Comparison of ENCODE assay signal across 30 cellular contexts in genomic region chr5:134455466-134455865, GRCh38.
"Had no signal": no experiment of that assay in that cellular context is flagged by ENCODE, and none has a peak within 500 bp of the region (broad histone marks: within the 10 kb centered on the region; RNA-seq: fewer than 3 reads in every experiment).

No MANE protein-coding gene starts in this region.

- DNase-seq: activated CD4-positive, alpha-beta memory T cell treated with anti-CD3 and anti-CD28 coated beads for 36 hours; activated CD4-positive, alpha-beta T cell treated with anti-CD3 and anti-CD28 coated beads for 36 hours; activated CD4-positive, alpha-beta T cell treated with anti-CD3 and anti-CD28 coated beads, Interleukin-2, amount 10 ng/mL, durations not matched to agents 24 days and 14 days; activated CD4-positive, CD25-positive, alpha-beta regulatory T cell; activated CD4-positive, CD25-positive, alpha-beta regulatory T cell treated with anti-CD3 and anti-CD28 coated beads, Interleukin-2, amount 50 U/mL, for 72 hours; activated CD8-positive, alpha-beta memory T cell treated with anti-CD3 and anti-CD28 coated beads, Interleukin-2, amount 10 ng/mL, durations not matched to agents 7 days and 5 days; activated CD8-positive, alpha-beta memory T cell treated with anti-CD3 and anti-CD28 coated beads, Interleukin-2, amount 50 U/mL, for 4 hours; activated CD8-positive, alpha-beta T cell treated with anti-CD3 and anti-CD28 coated beads, Interleukin-2, amount 10 ng/mL, durations not matched to agents 7 days and 5 days; activated effector memory CD4-positive, alpha-beta T cell treated with anti-CD3 and anti-CD28 coated beads, Interleukin-2, amount 50 U/mL, for 16 hours; activated naive CD4-positive, alpha-beta T cell treated with anti-CD3 and anti-CD28 coated beads for 36 hours; activated naive CD8-positive, alpha-beta T cell treated with anti-CD3 and anti-CD28 coated beads, Interleukin-2, amount 10 ng/mL, durations not matched to agents 7 days and 5 days; activated T-cell treated with anti-CD3 and anti-CD28 coated beads, Interleukin-2, amount 50 U/mL, for 1 hour; activated T-cell treated with anti-CD3 and anti-CD28 coated beads, Interleukin-2, amount 50 U/mL, for 48 hours; amniotic stem cell; anterior cingulate cortex; brain microvascular endothelial cell; caudate nucleus; cortex of kidney; dermis blood vessel endothelial cell; effector CD4-positive, alpha-beta T cell; effector memory CD8-positive, alpha-beta T cell; esophagus squamous epithelium; foreskin melanocyte; T-helper 1 cell; T-helper 2 cell had no signal

- H3K36me3 Mint-ChIP-seq: activated CD4-positive, alpha-beta memory T cell treated with anti-CD3 and anti-CD28 coated beads for 36 hours; activated CD8-positive, alpha-beta memory T cell treated with anti-CD3 and anti-CD28 coated beads, Interleukin-2, amount 10 ng/mL, durations not matched to agents 7 days and 5 days; activated naive CD4-positive, alpha-beta T cell treated with anti-CD3 and anti-CD28 coated beads, Interleukin-2, amount 50 U/mL, for 72 hours; activated naive CD8-positive, alpha-beta T cell treated with anti-CD3 and anti-CD28 coated beads, Interleukin-2, amount 10 ng/mL, durations not matched to agents 7 days and 5 days had no signal

- H3K27me3 ChIP-seq: brain microvascular endothelial cell, esophagus squamous epithelium, gastroesophageal sphincter had no signal

- H3K36me3 ChIP-seq: brain microvascular endothelial cell, esophagus squamous epithelium, gastroesophageal sphincter had no signal

- H3K27ac ChIP-seq: brain microvascular endothelial cell, epithelial cell of prostate, esophagus squamous epithelium, gastroesophageal sphincter had no signal

- H3K4me1 Mint-ChIP-seq: activated CD4-positive, alpha-beta T cell treated with anti-CD3 and anti-CD28 coated beads for 36 hours had no signal

- ATAC-seq: activated CD4-positive, alpha-beta T cell treated with anti-CD3 and anti-CD28 coated beads for 36 hours; activated CD8-positive, alpha-beta memory T cell treated with anti-CD3 and anti-CD28 coated beads, Interleukin-2, amount 10 ng/mL, durations not matched to agents 7 days and 5 days; activated CD8-positive, alpha-beta T cell treated with anti-CD3 and anti-CD28 coated beads, Interleukin-2, amount 10 ng/mL, durations not matched to agents 7 days and 5 days; activated naive CD4-positive, alpha-beta T cell treated with anti-CD3 and anti-CD28 coated beads, Interleukin-2, amount 50 U/mL, for 72 hours; effector memory CD8-positive, alpha-beta T cell; gastroesophageal sphincter had no signal

- H3K27me3 Mint-ChIP-seq: activated CD4-positive, alpha-beta memory T cell treated with anti-CD3 and anti-CD28 coated beads for 36 hours; activated CD4-positive, alpha-beta T cell treated with anti-CD3 and anti-CD28 coated beads for 36 hours; effector memory CD8-positive, alpha-beta T cell had no signal

- H3K9me3 Mint-ChIP-seq: activated CD4-positive, alpha-beta memory T cell treated with anti-CD3 and anti-CD28 coated beads for 36 hours; activated CD4-positive, alpha-beta T cell treated with anti-CD3 and anti-CD28 coated beads, Interleukin-2, amount 10 ng/mL, durations not matched to agents 24 days and 14 days; activated naive CD4-positive, alpha-beta T cell treated with anti-CD3 and anti-CD28 coated beads for 36 hours; activated naive CD4-positive, alpha-beta T cell treated with anti-CD3 and anti-CD28 coated beads, Interleukin-2, amount 50 U/mL, for 72 hours; activated naive CD8-positive, alpha-beta T cell treated with anti-CD3 and anti-CD28 coated beads, Interleukin-2, amount 10 ng/mL, durations not matched to agents 7 days and 5 days; activated T-helper 1 cell treated with anti-CD3 and anti-CD28 coated beads, Interleukin-12 subunit alpha, Interleukin-12 subunit beta, Interleukin-2, Interleukin-4 antibody, amounts not matched to agents 30 ng/mL and 10 ng/mL and 1 ng/mL, durations not matched to agents 14 hours and 24 hours and 36 hours; activated T-helper 2 cell treated with anti-CD3 and anti-CD28 coated beads, Interferon-gamma antibody, Interleukin-2, Interleukin-4, amounts not matched to agents 10 μg/mL and 5 μg/mL and 100 μg/mL, durations not matched to agents 14 hours and 24 hours and 36 hours; effector memory CD8-positive, alpha-beta T cell had no signal

- H3K27ac Mint-ChIP-seq: activated CD4-positive, alpha-beta memory T cell treated with anti-CD3 and anti-CD28 coated beads for 36 hours; activated CD4-positive, alpha-beta T cell treated with anti-CD3 and anti-CD28 coated beads for 36 hours; activated CD4-positive, alpha-beta T cell treated with anti-CD3 and anti-CD28 coated beads, Interleukin-2, amount 10 ng/mL, durations not matched to agents 24 days and 14 days; activated CD8-positive, alpha-beta memory T cell treated with anti-CD3 and anti-CD28 coated beads, Interleukin-2, amount 10 ng/mL, durations not matched to agents 7 days and 5 days; activated CD8-positive, alpha-beta T cell treated with anti-CD3 and anti-CD28 coated beads, Interleukin-2, amount 10 ng/mL, durations not matched to agents 7 days and 5 days; activated naive CD4-positive, alpha-beta T cell treated with anti-CD3 and anti-CD28 coated beads for 36 hours; activated naive CD8-positive, alpha-beta T cell treated with anti-CD3 and anti-CD28 coated beads, Interleukin-2, amount 10 ng/mL, durations not matched to agents 7 days and 5 days; activated T-helper 1 cell treated with anti-CD3 and anti-CD28 coated beads, Interleukin-12 subunit alpha, Interleukin-12 subunit beta, Interleukin-2, Interleukin-4 antibody, amounts not matched to agents 30 ng/mL and 10 ng/mL and 1 ng/mL, durations not matched to agents 14 hours and 24 hours and 36 hours; activated T-helper 2 cell treated with anti-CD3 and anti-CD28 coated beads, Interferon-gamma antibody, Interleukin-2, Interleukin-4, amounts not matched to agents 10 μg/mL and 5 μg/mL and 100 μg/mL, durations not matched to agents 14 hours and 24 hours and 36 hours; effector memory CD8-positive, alpha-beta T cell had no signal

- H3K9me3 ChIP-seq: esophagus squamous epithelium, gastroesophageal sphincter had no signal

- H3K4me3 ChIP-seq: esophagus squamous epithelium, gastroesophageal sphincter had no signal

- H3K4me3 Mint-ChIP-seq: activated CD4-positive, alpha-beta memory T cell treated with anti-CD3 and anti-CD28 coated beads for 36 hours; activated CD4-positive, alpha-beta T cell treated with anti-CD3 and anti-CD28 coated beads for 36 hours; activated CD4-positive, alpha-beta T cell treated with anti-CD3 and anti-CD28 coated beads, Interleukin-2, amount 10 ng/mL, durations not matched to agents 24 days and 14 days; activated CD8-positive, alpha-beta memory T cell treated with anti-CD3 and anti-CD28 coated beads, Interleukin-2, amount 10 ng/mL, durations not matched to agents 7 days and 5 days; activated CD8-positive, alpha-beta T cell treated with anti-CD3 and anti-CD28 coated beads, Interleukin-2, amount 10 ng/mL, durations not matched to agents 7 days and 5 days; activated naive CD4-positive, alpha-beta T cell treated with anti-CD3 and anti-CD28 coated beads for 36 hours; activated naive CD8-positive, alpha-beta T cell treated with anti-CD3 and anti-CD28 coated beads, Interleukin-2, amount 10 ng/mL, durations not matched to agents 7 days and 5 days; activated T-helper 1 cell treated with anti-CD3 and anti-CD28 coated beads, Interleukin-12 subunit alpha, Interleukin-12 subunit beta, Interleukin-2, Interleukin-4 antibody, amounts not matched to agents 30 ng/mL and 10 ng/mL and 1 ng/mL, durations not matched to agents 14 hours and 24 hours and 36 hours; effector memory CD8-positive, alpha-beta T cell had no signal
